In genomic region chr7:92631830-92632487, GRCh38 we compare ENCODE assay signal across 10 cellular contexts. TPM values are rescaled to one million over a fixed set of nuclear protein-coding genes. Genes with fewer than 3 reads are reported as not detected.
DNase-seq lines count a peak whose midpoint lies in the region; ATAC-seq and TF ChIP-seq lines count a peak whose summit lies in the region.
"Had no signal": no experiment of that assay in that cellular context is flagged by ENCODE, and none has a peak within 500 bp of the region (broad histone marks: within the 10 kb centered on the region; RNA-seq: fewer than 3 reads in every experiment).

No MANE protein-coding gene starts in this region.

- no peak overlapping the region for H3K4me3 ChIP-seq in dorsolateral prefrontal cortex
- no peak overlapping the region for H3K4me3 ChIP-seq in naive thymus-derived CD4-positive, alpha-beta T cell (ENCODE audit: low read length)

- CTCF ChIA-PET in naive thymus-derived CD4-positive, alpha-beta T cell (lab: Charles Lee): interaction anchor here (0.6 to 1.5 kb wide), 3 partner anchors 13 to 201 kb away, joined by 3 to 6 read pairs (median 4); no protein-coding TSS in a partner anchor

- peaks cover 22 to 66% (median 42%) of the 10 kb centered on the region in 7 donors for H3K4me1 Mint-ChIP-seq in naive thymus-derived CD4-positive, alpha-beta T cell

- no peaks in the 10 kb centered on the region for H3K27me3 ChIP-seq in dorsolateral prefrontal cortex
- H3K27me3 ChIP-seq in naive thymus-derived CD4-positive, alpha-beta T cell (ENCODE audit: control insufficient read depth in 2 of 2, insufficient read depth in 2 of 2, low read length in 2 of 2): no peaks in the 10 kb centered on the region

- H3K36me3 ChIP-seq in naive thymus-derived CD4-positive, alpha-beta T cell (ENCODE audit: control insufficient read depth in 2 of 3, insufficient read depth in 3 of 3, low read length in 3 of 3): peaks cover 0 to 6% (median 0%) of the 10 kb centered on the region in 3 experiments

- POLR2A ChIA-PET in naive thymus-derived CD4-positive, alpha-beta T cell (lab: Charles Lee): no interaction called here

- DNase-seq in dorsolateral prefrontal cortex (no peak), DMS79 (lab: John Stamatoyannopoulos, UW) (no peak), KG1 (lab: John Stamatoyannopoulos, UW) (no peak), sciatic nerve (ENCODE audit: low spot score) (no peak)
- DNase-seq in naive thymus-derived CD4-positive, alpha-beta T cell: no peak
- DNase-seq: NCI-H510A had no signal

- H3K36me3 Mint-ChIP-seq in naive thymus-derived CD4-positive, alpha-beta T cell: peaks cover 4 to 44% (median 25%) of the 10 kb centered on the region in 5 donors

- peak overlapping the region in 2 of 10 donors; percentile 3 to 71 for H3K4me3 Mint-ChIP-seq in naive thymus-derived CD4-positive, alpha-beta T cell
- H3K4me3 Mint-ChIP-seq: memory B cell had no signal

- no peaks in the 10 kb centered on the region for H3K27me3 Mint-ChIP-seq in naive thymus-derived CD4-positive, alpha-beta T cell

- no peak for TF ChIP-seq CTCF in dorsolateral prefrontal cortex (IDR thresholded peaks at IDR 0.05 in 54 of 56, conservative IDR thresholded peaks at IDR 0.05 in 2 of 56; ENCODE audit: low read depth in 1 of 56, partially characterized antibody in 56 of 56)

- H3K9me3 ChIP-seq in naive thymus-derived CD4-positive, alpha-beta T cell (ENCODE audit: control insufficient read depth in 2 of 3, low read length in 3 of 3): no peaks in the 10 kb centered on the region

- H3K27ac ChIP-seq in dorsolateral prefrontal cortex: peak overlapping the region in 39 of 59 donors; percentile 2 to 86 (median 62)
- no peak overlapping the region for H3K27ac ChIP-seq in naive thymus-derived CD4-positive, alpha-beta T cell (ENCODE audit: low read depth, low read length)

- peaks cover 3 to 18% of the 10 kb centered on the region in 2 donors for H3K4me1 ChIP-seq in naive thymus-derived CD4-positive, alpha-beta T cell (ENCODE audit: control insufficient read depth in 2 of 2, insufficient read depth in 2 of 2, low read length in 2 of 2)

- H3K9me3 Mint-ChIP-seq in naive thymus-derived CD4-positive, alpha-beta T cell: peaks cover 0 to 15% (median 5%) of the 10 kb centered on the region in 11 donors

- peak; percentile 7 for ATAC-seq in GM18508 (IDR thresholded peaks at IDR 0.05; ENCODE audit: insufficient read depth, unreplicated experiment)
- peak; percentile 18 for ATAC-seq in GM21447 (IDR thresholded peaks at IDR 0.05; ENCODE audit: unreplicated experiment)
- ATAC-seq in HG03460 (IDR thresholded peaks at IDR 0.05; ENCODE audit: unreplicated experiment): peak; percentile 22
- ATAC-seq in naive thymus-derived CD4-positive, alpha-beta T cell: no peak
- no peak for ATAC-seq in sciatic nerve

- H3K27ac Mint-ChIP-seq in naive thymus-derived CD4-positive, alpha-beta T cell: peak overlapping the region in 4 of 9 donors; percentile 6 to 87 (median 46)
- H3K27ac Mint-ChIP-seq: memory B cell had no signal

- intact Hi-C loops in dorsolateral prefrontal cortex (cut with DNase I): no loop called here
- intact Hi-C loops in naive thymus-derived CD4-positive, alpha-beta T cell (cut with micrococcal nuclease): loop anchor here in 1 of 2 donors (1.0 to 10.0 kb wide), 3 partner anchors 33 to 483 kb away; partner anchors contain the start of gene SAMD9
- intact Hi-C loops in sciatic nerve (cut with DNase I): no loop called here

RNA-seq across cellular contexts. Expression of gene FAM133B, which starts 41.8 kb away (rescaled TPM):
- 10 to 100 TPM; 23.1 to 48.5 (median 32.7) TPM for total RNA-seq in dorsolateral prefrontal cortex
- total RNA-seq in naive thymus-derived CD4-positive, alpha-beta T cell: 10 to 100 TPM; 37.5 to 77.0 (median 51.7) TPM
- 10 to 100 TPM; 14.2 to 22.5 TPM for polyA plus RNA-seq in naive thymus-derived CD4-positive, alpha-beta T cell
- total RNA-seq in sciatic nerve: 32.1 TPM

Comparison
In these comparisons a context has a peak if more than half of its experiments do, and no peak if none do; other contexts are left out.
1. ATAC-seq: peak in GM18508 (single experiment), GM21447 (single experiment) and HG03460 (single experiment); none in naive thymus-derived CD4-positive, alpha-beta T cell (single experiment) and sciatic nerve (single experiment).